In the genomic region with DNA sequence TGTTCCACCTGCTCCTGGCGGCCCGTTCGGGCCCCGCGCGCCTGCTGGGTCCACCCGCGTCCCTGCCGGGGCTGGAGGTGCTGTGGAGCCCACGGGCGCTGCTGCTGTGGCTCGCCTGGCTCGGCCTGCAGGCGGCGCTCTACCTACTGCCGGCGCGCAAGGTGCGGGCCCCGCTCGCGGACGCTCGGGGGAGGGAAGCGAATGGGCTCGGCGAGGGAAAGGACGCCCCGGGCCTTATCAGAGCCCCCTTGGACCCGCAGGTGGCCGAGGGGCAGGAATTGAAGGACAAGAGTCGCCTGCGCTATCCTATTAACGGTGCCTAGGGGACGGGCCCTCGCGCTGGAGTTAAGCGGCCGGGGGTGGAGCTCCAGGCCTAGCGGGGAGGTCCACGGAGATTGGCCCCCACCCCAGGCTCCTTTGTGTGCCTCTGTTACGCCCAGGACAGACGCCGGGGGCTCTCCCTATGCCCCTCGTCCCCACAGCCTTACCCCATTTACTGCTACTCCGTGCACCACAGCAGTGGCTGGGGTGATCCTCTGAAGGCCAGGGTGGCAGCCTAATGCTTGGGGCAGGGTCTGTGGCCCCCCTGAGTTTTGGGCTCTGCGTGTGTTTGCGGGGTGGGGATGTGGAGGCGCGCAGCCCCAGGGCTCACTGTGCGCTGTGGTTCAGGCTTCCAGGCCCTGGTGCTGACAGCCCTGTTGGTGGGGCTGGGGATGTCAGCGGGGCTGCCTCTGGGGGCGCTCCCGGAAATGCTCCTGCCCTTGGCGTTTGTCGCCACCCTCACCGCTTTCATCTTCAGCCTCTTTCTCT, we compare ENCODE assay signal across 8 cellular contexts. TPM values are rescaled to one million over a fixed set of nuclear protein-coding genes. Genes with fewer than 3 reads are reported as not detected.
DNase-seq lines count a peak whose midpoint lies in the region; ATAC-seq and TF ChIP-seq lines count a peak whose summit lies in the region.

No MANE protein-coding gene starts in this region.

- DNase-seq in DMS79 (lab: John Stamatoyannopoulos, UW) (peak; percentile 38), NOMO-1 treated with dmso at 0.1 percent for 144 hours (lab: John Stamatoyannopoulos, UW; ENCODE audit: unreplicated experiment) (peak; percentile 26), foreskin keratinocyte (peak in 1 of 2 donors; percentile 7), occipital lobe (lab: John Stamatoyannopoulos, UW) (peak; percentile 34), transverse colon (peak; percentile 81)

- no peaks in the 10 kb centered on the region for H3K9me3 Mint-ChIP-seq in activated T-helper 17 cell treated with anti-CD3 and anti-CD28 coated beads, Interleukin-2, amount 50 U/mL, for 72 hours

- H3K9me3 ChIP-seq in HEK293 (ENCODE audit: control insufficient read depth, insufficient read depth, low read depth, low read length) (no peaks in the 10 kb centered on the region), transverse colon (no peaks in the 10 kb centered on the region)

- peak overlapping the region; percentile 67 for H3K4me3 ChIP-seq in HEK293 (ENCODE audit: low read depth, low read length)
- H3K4me3 ChIP-seq in transverse colon, result peak overlapping the region; percentile 37 to 57 (median 51)

- H3K27me3 Mint-ChIP-seq in activated T-helper 17 cell treated with anti-CD3 and anti-CD28 coated beads, Interleukin-2, amount 50 U/mL, for 72 hours, result no peaks in the 10 kb centered on the region

- CTCF ChIA-PET in HEK293 (lab: Yijun Ruan, JAX), result interaction anchor here (0.6 to 4.8 kb wide), 21 partner anchors 8 to 782 kb away, joined by 3 to 110 read pairs (median 4); a partner anchor contains a TSS

- intact Hi-C loops in transverse colon (cut with DNase I; ENCODE audit: low total_unique reads), result loop anchor here (5.0 kb wide), 1 partner anchor 100 kb away; a partner anchor contains a TSS

- POLR2A ChIA-PET in HEK293 (lab: Yijun Ruan, JAX), result interaction anchor here (0.6 to 5.0 kb wide), 16 partner anchors 9 to 828 kb away, joined by 3 to 57 read pairs (median 5); a partner anchor contains a TSS

- ATAC-seq in activated T-helper 17 cell treated with anti-CD3 and anti-CD28 coated beads, Interleukin-2, amount 50 U/mL, for 72 hours (replicated peaks), result peak; percentile 55
- ATAC-seq in foreskin keratinocyte (peak; percentile 18), GM19467 (IDR thresholded peaks at IDR 0.05; ENCODE audit: unreplicated experiment) (no peak)

- H3K27ac ChIP-seq in HEK293 (ENCODE audit: extremely low read depth, low read depth, low read length) (peak overlapping the region; percentile 72; the same call in 1 of the 2 replicates), foreskin keratinocyte (no peak overlapping the region), transverse colon (peak overlapping the region; percentile 76 to 85 (median 80))

- TF ChIP-seq CTCF in HEK293 (tag by site-specific recombination; IDR thresholded peaks at IDR 0.05), result peak; percentile 59
- peak; percentile 82 for TF ChIP-seq CTCF in foreskin keratinocyte (conservative IDR thresholded peaks at IDR 0.05)
- TF ChIP-seq CTCF in transverse colon (IDR thresholded peaks at IDR 0.05), result peak; percentile 81 to 96 (median 93)

- H3K4me1 ChIP-seq in HEK293 (ENCODE audit: control insufficient read depth, insufficient read depth, low read length) (peaks cover 6% of the 10 kb centered on the region), foreskin keratinocyte (no peaks in the 10 kb centered on the region), transverse colon (peaks cover 20 to 46% (median 34%) of the 10 kb centered on the region in 4 donors)

- H3K27me3 ChIP-seq in foreskin keratinocyte (no peaks in the 10 kb centered on the region), transverse colon (no peaks in the 10 kb centered on the region)

- H3K27ac Mint-ChIP-seq in activated T-helper 17 cell treated with anti-CD3 and anti-CD28 coated beads, Interleukin-2, amount 50 U/mL, for 72 hours, result peak overlapping the region; percentile 86

- TF ChIP-seq EP300 in transverse colon (IDR thresholded peaks at IDR 0.05; ENCODE audit: low read depth), result no peak

- WGBS in transverse colon (ENCODE audit: low coverage in 1 of 2), 2 donors, result 2% methylated on average over 29 of the region's 57 CpGs; no CpG with 5 or more reads in 1 of the 2 donors

- peak overlapping the region; percentile 95 for H3K4me3 Mint-ChIP-seq in activated T-helper 17 cell treated with anti-CD3 and anti-CD28 coated beads, Interleukin-2, amount 50 U/mL, for 72 hours

- H3K4me1 Mint-ChIP-seq in activated T-helper 17 cell treated with anti-CD3 and anti-CD28 coated beads, Interleukin-2, amount 50 U/mL, for 72 hours, result peaks cover 6% of the 10 kb centered on the region

- H3K36me3 Mint-ChIP-seq in activated T-helper 17 cell treated with anti-CD3 and anti-CD28 coated beads, Interleukin-2, amount 50 U/mL, for 72 hours (ENCODE audit: low read depth), result peaks cover 16% of the 10 kb centered on the region

- H3K36me3 ChIP-seq in HEK293 (ENCODE audit: control insufficient read depth in 2 of 2, insufficient read depth in 1 of 2, low read length in 2 of 2) (peaks cover 0 to 49% of the 10 kb centered on the region in 2 experiments; a peak in 1 of 3 replicates), transverse colon (peaks cover 0 to 8% (median 2%) of the 10 kb centered on the region in 4 donors)

- in situ Hi-C loops in transverse colon (cut with MboI; ENCODE audit: low pct_ligation_motif_present in 1 of 4, low pct_unique_long_range_greater_than_20kb in 1 of 4, low sequenced_read_pairs in 3 of 4), result no loop called here

- no peak for TF ChIP-seq POLR2A in transverse colon (IDR thresholded peaks at IDR 0.05)

TF ChIP-seq in HEK293, 187 proteins besides CTCF, POLR2A, EP300 and RAD21 (continues in another document):
- TF ChIP-seq, protein P1, sequence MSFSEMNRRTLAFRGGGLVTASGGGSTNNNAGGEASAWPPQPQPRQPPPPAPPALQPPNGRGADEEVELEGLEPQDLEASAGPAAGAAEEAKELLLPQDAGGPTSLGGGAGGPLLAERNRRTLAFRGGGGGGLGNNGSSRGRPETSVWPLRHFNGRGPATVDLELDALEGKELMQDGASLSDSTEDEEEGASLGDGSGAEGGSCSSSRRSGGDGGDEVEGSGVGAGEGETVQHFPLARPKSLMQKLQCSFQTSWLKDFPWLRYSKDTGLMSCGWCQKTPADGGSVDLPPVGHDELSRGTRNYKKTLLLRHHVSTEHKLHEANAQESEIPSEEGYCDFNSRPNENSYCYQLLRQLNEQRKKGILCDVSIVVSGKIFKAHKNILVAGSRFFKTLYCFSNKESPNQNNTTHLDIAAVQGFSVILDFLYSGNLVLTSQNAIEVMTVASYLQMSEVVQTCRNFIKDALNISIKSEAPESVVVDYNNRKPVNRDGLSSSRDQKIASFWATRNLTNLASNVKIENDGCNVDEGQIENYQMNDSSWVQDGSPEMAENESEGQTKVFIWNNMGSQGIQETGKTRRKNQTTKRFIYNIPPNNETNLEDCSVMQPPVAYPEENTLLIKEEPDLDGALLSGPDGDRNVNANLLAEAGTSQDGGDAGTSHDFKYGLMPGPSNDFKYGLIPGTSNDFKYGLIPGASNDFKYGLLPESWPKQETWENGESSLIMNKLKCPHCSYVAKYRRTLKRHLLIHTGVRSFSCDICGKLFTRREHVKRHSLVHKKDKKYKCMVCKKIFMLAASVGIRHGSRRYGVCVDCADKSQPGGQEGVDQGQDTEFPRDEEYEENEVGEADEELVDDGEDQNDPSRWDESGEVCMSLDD (tag by site-specific recombination; IDR thresholded peaks at IDR 0.05), result 0 out of 2 replicates have a peak, but pooled peaks have one; percentile 28
- TF ChIP-seq ZNF426 (tag by site-specific recombination; IDR thresholded peaks at IDR 0.05), result no peak
- peak; percentile 97 for TF ChIP-seq ZNF785 (tag by site-specific recombination; IDR thresholded peaks at IDR 0.05)
- peak; percentile 53; the same call in 1 of the 2 replicates for TF ChIP-seq ZNF561 (tag by site-specific recombination; IDR thresholded peaks at IDR 0.05; ENCODE audit: borderline replicate concordance)
- TF ChIP-seq ZFP69B (tag by site-specific recombination; IDR thresholded peaks at IDR 0.05), result peak; percentile 87
- TF ChIP-seq, protein P2, sequence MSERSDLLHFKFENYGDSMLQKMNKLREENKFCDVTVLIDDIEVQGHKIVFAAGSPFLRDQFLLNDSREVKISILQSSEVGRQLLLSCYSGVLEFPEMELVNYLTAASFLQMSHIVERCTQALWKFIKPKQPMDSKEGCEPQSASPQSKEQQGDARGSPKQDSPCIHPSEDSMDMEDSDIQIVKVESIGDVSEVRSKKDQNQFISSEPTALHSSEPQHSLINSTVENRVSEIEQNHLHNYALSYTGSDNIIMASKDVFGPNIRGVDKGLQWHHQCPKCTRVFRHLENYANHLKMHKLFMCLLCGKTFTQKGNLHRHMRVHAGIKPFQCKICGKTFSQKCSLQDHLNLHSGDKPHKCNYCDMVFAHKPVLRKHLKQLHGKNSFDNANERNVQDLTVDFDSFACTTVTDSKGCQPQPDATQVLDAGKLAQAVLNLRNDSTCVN (tag by site-specific recombination; optimal IDR thresholded peaks at IDR 0.05), result peak; percentile 61
- TF ChIP-seq ZBTB8A (tag by site-specific recombination; IDR thresholded peaks at IDR 0.05), result peak; percentile 18

RNA-seq across cellular contexts. Expression of a gene that starts 1.1 kb away (rescaled TPM):
- total RNA-seq in activated T-helper 17 cell treated with anti-CD3 and anti-CD28 coated beads, Interleukin-2, amount 50 U/mL, for 72 hours, result 10 to 100 TPM; 19.7 to 20.1 TPM
- total RNA-seq in foreskin keratinocyte, result 8.2 and 12.7 TPM in 2 replicates
- 12.6 and 16.5 TPM in 2 replicates for polyA plus RNA-seq in foreskin keratinocyte
- total RNA-seq in occipital lobe, result 54.3 TPM
- 10 to 100 TPM; 29.4 to 59.5 (median 42.3) TPM for total RNA-seq in transverse colon

RNA-seq across cellular contexts. Expression of a gene that starts 4.7 kb away (rescaled TPM):
- total RNA-seq in activated T-helper 17 cell treated with anti-CD3 and anti-CD28 coated beads, Interleukin-2, amount 50 U/mL, for 72 hours, result 10 to 100 TPM in 1 of 2 donors, 1 to 10 TPM in 1; 6.3 to 10.0 TPM
- total RNA-seq in foreskin keratinocyte (15.4 and 15.9 TPM in 2 replicates), occipital lobe (4.7 TPM), transverse colon (10 to 100 TPM in 3 of 4 donors, 1 to 10 TPM in 1; 9.6 to 40.8 (median 12.2) TPM)
- 19.8 and 21.8 TPM in 2 replicates for polyA plus RNA-seq in foreskin keratinocyte

RNA-seq across cellular contexts. Expression of a gene that starts 9.2 kb away (rescaled TPM):
- total RNA-seq in activated T-helper 17 cell treated with anti-CD3 and anti-CD28 coated beads, Interleukin-2, amount 50 U/mL, for 72 hours, result 100 to 1,000 TPM; 929 to 948 TPM
- total RNA-seq in foreskin keratinocyte, result 865 and 882 TPM in 2 replicates
- 1,043 and 1,081 TPM in 2 replicates for polyA plus RNA-seq in foreskin keratinocyte
- 180 TPM for total RNA-seq in occipital lobe
- total RNA-seq in transverse colon, result 100 to 1,000 TPM; 594 to 986 (median 662) TPM

RNA-seq across cellular contexts. Expression of a gene that starts 9.4 kb away (rescaled TPM):
- total RNA-seq in activated T-helper 17 cell treated with anti-CD3 and anti-CD28 coated beads, Interleukin-2, amount 50 U/mL, for 72 hours, result 10 to 100 TPM; 61.7 to 87.7 TPM
- total RNA-seq in foreskin keratinocyte (74.4 and 76.2 TPM in 2 replicates), occipital lobe (26.4 TPM), transverse colon (100 to 1,000 TPM in 1 of 4 donors, 10 to 100 TPM in 3; 10.5 to 119 (median 60.9) TPM)
- polyA plus RNA-seq in foreskin keratinocyte, result 69.6 and 75.9 TPM in 2 replicates

RNA-seq across cellular contexts. Expression of a gene that starts 16.7 kb away (rescaled TPM):
- 10 to 100 TPM; 71.8 to 80.6 TPM for total RNA-seq in activated T-helper 17 cell treated with anti-CD3 and anti-CD28 coated beads, Interleukin-2, amount 50 U/mL, for 72 hours
- total RNA-seq in foreskin keratinocyte (59.1 and 61.5 TPM in 2 replicates), occipital lobe (215 TPM), transverse colon (100 to 1,000 TPM; 252 to 560 (median 437) TPM)
- 68.5 and 74.6 TPM in 2 replicates for polyA plus RNA-seq in foreskin keratinocyte
